Comparison of ENCODE assay signal across 8 cellular contexts in the genomic region with DNA sequence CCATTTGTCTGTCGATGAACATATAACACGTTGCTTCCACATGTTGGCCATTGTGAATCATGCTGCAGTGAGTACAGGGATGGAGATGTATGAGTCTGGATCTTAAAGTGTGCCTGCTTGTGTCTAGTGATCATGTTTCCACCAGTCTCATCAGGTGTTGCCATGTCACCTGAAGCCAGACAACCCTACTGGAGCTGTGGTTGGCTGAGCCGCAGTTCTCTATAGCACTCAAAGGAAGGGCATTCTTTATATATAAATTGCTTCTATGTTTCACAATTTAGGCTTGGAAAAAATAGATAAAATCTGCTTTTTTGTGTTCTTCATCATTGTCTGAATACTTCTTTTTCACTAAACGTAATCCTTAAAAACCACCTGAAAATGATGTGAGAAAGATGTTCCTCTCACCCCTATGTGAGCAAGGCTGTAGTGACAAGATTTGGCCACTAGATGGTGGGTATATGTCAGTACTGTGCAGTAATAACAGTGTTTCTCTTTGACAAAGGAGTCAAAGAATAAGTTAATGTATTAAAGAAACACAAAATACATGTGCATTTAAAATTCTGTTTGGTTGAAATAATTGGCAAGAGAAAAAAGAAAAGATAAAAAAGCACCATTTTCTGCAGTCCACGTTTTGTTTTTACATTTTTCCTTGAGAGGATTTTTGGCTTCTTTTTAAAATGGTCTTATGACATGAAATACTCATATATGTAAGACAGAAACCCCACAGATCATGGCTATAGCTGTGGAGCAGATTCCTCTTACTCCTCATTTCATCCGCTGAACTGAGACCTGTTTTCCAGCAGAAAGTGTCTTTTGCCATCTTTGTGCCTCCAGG.
A peak's percentile ranks its signal among the peaks of the same experiment; 100 is the strongest.
DNase-seq lines count a peak whose midpoint lies in the region; ATAC-seq and TF ChIP-seq lines count a peak whose summit lies in the region.

No MANE protein-coding gene starts in this region.

- H3K36me3 Mint-ChIP-seq in glutamatergic neuron (ENCODE audit: unreplicated experiment), result peaks cover 11% of the 10 kb centered on the region

- H3K27ac Mint-ChIP-seq in glutamatergic neuron (ENCODE audit: unreplicated experiment), result no peak overlapping the region

- H3K4me3 Mint-ChIP-seq in glutamatergic neuron (ENCODE audit: unreplicated experiment), result no peak overlapping the region

- H3K36me3 ChIP-seq in Peyer's patch, result no peaks in the 10 kb centered on the region

- H3K27me3 Mint-ChIP-seq in glutamatergic neuron (ENCODE audit: unreplicated experiment), result peaks cover 3% of the 10 kb centered on the region

- H3K4me3 ChIP-seq in Peyer's patch (no peak overlapping the region), retinal pigment epithelial cell (ENCODE audit: low read length) (no peak overlapping the region)

- no peaks in the 10 kb centered on the region for H3K4me1 ChIP-seq in Peyer's patch

- ATAC-seq in GM19463 (IDR thresholded peaks at IDR 0.05; ENCODE audit: unreplicated experiment), result peak; percentile 77
- ATAC-seq in HG03565 (IDR thresholded peaks at IDR 0.05; ENCODE audit: unreplicated experiment), result peak; percentile 84

- peaks cover 0 to under 1% (median under 1%) of the 10 kb centered on the region in 4 donors for H3K9me3 ChIP-seq in Peyer's patch

- no peak overlapping the region for H3K27ac ChIP-seq in Peyer's patch

- H3K4me1 Mint-ChIP-seq in glutamatergic neuron (ENCODE audit: low read depth, unreplicated experiment), result peaks cover 14% of the 10 kb centered on the region

- DNase-seq in DMS153 treated with DMSO at 0.1 percent for 48 hours (lab: John Stamatoyannopoulos, UW; ENCODE audit: unreplicated experiment) (peak; percentile 58), Peyer's patch (peak in 2 of 3 donors; percentile 60 to 79), glutamatergic neuron (peak; percentile 54), retinal pigment epithelial cell (ENCODE audit: low read depth) (peak; percentile 25), GM19240 (ENCODE audit: insufficient read length, low spot score) (no peak)
- DNase-seq in activated naive CD4-positive, alpha-beta T cell treated with Interleukin-2 at 50 U/mL for 16 hours, result peak; percentile 49

- no peaks in the 10 kb centered on the region for H3K27me3 ChIP-seq in Peyer's patch

- TF ChIP-seq CTCF in Peyer's patch (IDR thresholded peaks at IDR 0.05), result peak; percentile 24 to 96 (median 88)
- peak; percentile 95 for TF ChIP-seq CTCF in glutamatergic neuron (IDR thresholded peaks at IDR 0.05; ENCODE audit: partially characterized antibody, unreplicated experiment)
- TF ChIP-seq CTCF in retinal pigment epithelial cell (conservative IDR thresholded peaks at IDR 0.05; ENCODE audit: low read depth, low read length), result peak; percentile 93

- H3K9me3 Mint-ChIP-seq in glutamatergic neuron (ENCODE audit: unreplicated experiment), result peaks cover 12% of the 10 kb centered on the region

- TF ChIP-seq POLR2A in Peyer's patch (IDR thresholded peaks at IDR 0.05), result no peak
